ENCODE assay signal across 1 cellular context in genomic region chr12:108691995-108692808, GRCh38.
TF ChIP-seq lines count a peak whose summit lies in the region.

No MANE protein-coding gene starts in this region.

TF ChIP-seq in GM23338, 12 proteins besides CTCF, POLR2A, EP300 and RAD21 (continued from another document):
- TF ChIP-seq REST (IDR thresholded peaks at IDR 0.05; ENCODE audit: unreplicated experiment): no peak
- no peak for TF ChIP-seq ZNF462 (CRISPR knock-in tag; IDR thresholded peaks at IDR 0.05)
- no peak for TF ChIP-seq JUNB (IDR thresholded peaks at IDR 0.05; ENCODE audit: unreplicated experiment)
